ENCODE assay signal across 35 cellular contexts in the genomic region with DNA sequence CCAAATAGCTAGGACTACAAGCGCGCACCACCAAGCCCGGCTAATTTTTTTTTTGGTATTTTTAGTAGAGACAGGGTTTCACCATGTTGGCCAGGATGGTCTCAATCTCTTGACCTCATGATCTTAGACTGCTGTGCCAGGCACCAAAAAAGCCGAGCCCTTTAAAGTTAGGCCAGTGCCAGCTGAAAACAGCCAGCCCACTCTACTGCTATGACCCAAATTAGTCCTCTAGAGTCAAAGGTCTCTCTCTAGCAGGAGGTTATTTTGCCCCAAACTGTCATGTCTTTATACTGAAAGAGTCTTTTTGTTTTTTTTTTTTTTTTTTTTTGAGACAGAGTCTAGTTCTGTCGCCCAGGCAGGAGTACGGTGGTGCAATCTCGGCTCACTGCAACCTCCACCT. TPM values are rescaled to one million over a fixed set of nuclear protein-coding genes. Genes with fewer than 3 reads are reported as not detected.
"Had no signal": no experiment of that assay in that cellular context is flagged by ENCODE, and none has a peak within 500 bp of the region (broad histone marks: within the 10 kb centered on the region; RNA-seq: fewer than 3 reads in every experiment).

No MANE protein-coding gene starts in this region.

- H3K36me3 ChIP-seq: breast epithelium had no signal

- DNase-seq: activated effector memory CD4-positive, alpha-beta T cell treated with anti-CD3 and anti-CD28 coated beads, Interleukin-2, amount 50 U/mL, for 16 hours; activated effector memory CD4-positive, alpha-beta T cell treated with Interleukin-2 at 50 U/mL for 16 hours; activated gamma-delta T cell; activated gamma-delta T cell treated with Interleukin-2 at 50 U/mL for 16 hours; activated naive CD4-positive, alpha-beta T cell; activated naive CD4-positive, alpha-beta T cell treated with anti-CD3 and anti-CD28 coated beads for 36 hours; activated naive CD4-positive, alpha-beta T cell treated with anti-CD3 and anti-CD28 coated beads, Interleukin-2, amount 10 ng/mL, durations not matched to agents 7 days and 5 days; activated naive CD4-positive, alpha-beta T cell treated with anti-CD3 and anti-CD28 coated beads, Interleukin-2, amount 50 U/mL, for 16 hours; activated naive CD4-positive, alpha-beta T cell treated with Interleukin-2 at 50 U/mL for 16 hours; activated naive CD8-positive, alpha-beta T cell treated with anti-CD3 and anti-CD28 coated beads for 36 hours; activated naive CD8-positive, alpha-beta T cell treated with anti-CD3 and anti-CD28 coated beads, Interleukin-2, amount 10 ng/mL, durations not matched to agents 7 days and 5 days; activated naive CD8-positive, alpha-beta T cell treated with anti-CD3 and anti-CD28 coated beads, Interleukin-2, amount 50 U/mL, for 24 hours; activated T-cell treated with anti-CD3 and anti-CD28 coated beads, Interleukin-2, amount 50 U/mL, for 1 hour; activated T-cell treated with anti-CD3 and anti-CD28 coated beads, Interleukin-2, amount 50 U/mL, for 24 hours; activated T-cell treated with anti-CD3 and anti-CD28 coated beads, Interleukin-2, amount 50 U/mL, for 4 hours; activated T-cell treated with anti-CD3 and anti-CD28 coated beads, Interleukin-2, amount 50 U/mL, for 48 hours; activated T-cell treated with anti-CD3 and anti-CD28 coated beads, Interleukin-2, amount 50 U/mL, for 72 hours; adrenal gland; amniotic stem cell; amygdala; aorta; body of pancreas; caudate nucleus; central memory CD4-positive, alpha-beta T cell; cerebellar nuclear complex had no signal

- H3K27me3 ChIP-seq: adrenal gland, ascending aorta, body of pancreas, brain microvascular endothelial cell, breast epithelium, cardiac muscle cell had no signal

- H3K4me1 ChIP-seq: adrenal gland, breast epithelium had no signal

- H3K4me3 ChIP-seq: adrenal gland, ascending aorta, body of pancreas, breast epithelium, cardiac muscle cell had no signal

- FAIRE-seq: astrocyte, bronchial epithelial cell had no signal

- ATAC-seq: activated naive CD4-positive, alpha-beta T cell treated with anti-CD3 and anti-CD28 coated beads, Interleukin-2, amount 50 U/mL, for 72 hours; activated naive CD8-positive, alpha-beta T cell treated with anti-CD3 and anti-CD28 coated beads, Interleukin-2, amount 50 U/mL, for 24 hours; activated T-cell treated with anti-CD3 and anti-CD28 coated beads, Interleukin-2, amount 50 U/mL, for 4 hours; activated T-cell treated with anti-CD3 and anti-CD28 coated beads, Interleukin-2, amount 50 U/mL, for 72 hours; activated T-helper 17 cell treated with anti-CD3 and anti-CD28 coated beads, Interleukin-2, amount 50 U/mL, for 72 hours; body of pancreas had no signal

- H3K27ac ChIP-seq: adrenal gland, ascending aorta, body of pancreas, brain microvascular endothelial cell, breast epithelium, cardiac muscle cell had no signal

- H3K9me3 ChIP-seq: adrenal gland, ascending aorta, body of pancreas, breast epithelium had no signal

RNA-seq across cellular contexts. Expression of a gene that starts 9.7 kb away (rescaled TPM):
- total RNA-seq: ascending aorta, body of pancreas, cardiac muscle cell, cardiac septum, chondrocyte had no signal
